ENCODE assay signal across 8 cellular contexts in genomic region chr3:169147246-169148008, GRCh38.
DNase-seq lines count a peak whose midpoint lies in the region; FAIRE-seq and TF ChIP-seq lines count a peak whose summit lies in the region.

No MANE protein-coding gene starts in this region.

- WGBS in small intestine, 3 donors = 1 to 2% (median 2%) methylated on average over 29 of the region's 29 CpGs

- H3K4me2 ChIP-seq in OCI-LY3 (ENCODE audit: low read length) = peak overlapping the region; percentile 99

- peak overlapping the region; percentile 99 for H2AFZ ChIP-seq in ACC112 (ENCODE audit: low read length, unreplicated experiment)
- H2AFZ ChIP-seq in OCI-LY3 (ENCODE audit: low read depth, low read length) = peak overlapping the region; percentile 96

- TF ChIP-seq CTCF in OCI-LY3 (IDR thresholded peaks at IDR 0.05; ENCODE audit: low read depth, low read length) (no peak), cardiac fibroblast (IDR thresholded peaks at IDR 0.05; ENCODE audit: low read depth, low read length) (no peak)

- H3K79me2 ChIP-seq in ACC112 (ENCODE audit: control insufficient read depth, insufficient read depth, low read length, unreplicated experiment) (peaks cover 11% of the 10 kb centered on the region), OCI-LY3 (ENCODE audit: low read length) (no peaks in the 10 kb centered on the region)

- H3K4me3 ChIP-seq in ACC112 (ENCODE audit: low read depth, low read length) (peak overlapping the region; percentile 99), OCI-LY3 (ENCODE audit: low read length) (peak overlapping the region; percentile 85), cardiac fibroblast (replicated peaks in 1 of 2; ENCODE audit: low read depth in 2 of 2, low read length in 2 of 2) (peak overlapping the region; percentile 73 to 76), small intestine (ENCODE audit: low read depth in 1 of 2, low read length in 2 of 2) (peak overlapping the region; percentile 54 to 62)

- DNase-seq in H4 (ENCODE audit: low spot score) = peak; percentile 74
- DNase-seq in cardiac fibroblast (ENCODE audit: low read depth in 2 of 2) = peak; percentile 74 to 85
- peak; percentile 90 for DNase-seq in islet precursor cell
- peak; percentile 62 for DNase-seq in small intestine
- no peak for DNase-seq in NCI-H2171 (lab: John Stamatoyannopoulos, UW)
- no peak for DNase-seq in cerebellum (ENCODE audit: low spot score)

- no peaks in the 10 kb centered on the region for H4K20me1 ChIP-seq in OCI-LY3 (ENCODE audit: insufficient read depth, low read length)

- FAIRE-seq in small intestine (lab: Jason Lieb, UNC) = no peak

- H3K9me3 ChIP-seq in OCI-LY3 (ENCODE audit: insufficient read depth, low read length) (no peaks in the 10 kb centered on the region), small intestine (ENCODE audit: control insufficient read depth, low read depth) (no peaks in the 10 kb centered on the region)

- H3K36me3 ChIP-seq in ACC112 (ENCODE audit: insufficient read depth, low read length) = no peaks in the 10 kb centered on the region
- no peaks in the 10 kb centered on the region for H3K36me3 ChIP-seq in OCI-LY3 (replicated peaks; ENCODE audit: low read depth, low read length)
- no peaks in the 10 kb centered on the region for H3K36me3 ChIP-seq in small intestine (ENCODE audit: control insufficient read depth in 2 of 2, insufficient read depth in 2 of 2, low read length in 2 of 2)

- peaks cover 5% of the 10 kb centered on the region for H3K4me1 ChIP-seq in ACC112 (ENCODE audit: control insufficient read depth, insufficient read depth, low read length, unreplicated experiment)
- peaks cover 8% of the 10 kb centered on the region for H3K4me1 ChIP-seq in OCI-LY3 (ENCODE audit: low read length)
- H3K4me1 ChIP-seq in small intestine (ENCODE audit: control insufficient read depth in 2 of 2, insufficient read depth in 1 of 2, low read depth in 1 of 2, low read length in 1 of 2) = no peaks in the 10 kb centered on the region

- peak overlapping the region; percentile 50 for H3K27ac ChIP-seq in ACC112 (ENCODE audit: low read depth, low read length)
- no peak overlapping the region for H3K27ac ChIP-seq in OCI-LY3 (ENCODE audit: low read length)
- peak overlapping the region in 1 of 2 donors; percentile 43 for H3K27ac ChIP-seq in small intestine (ENCODE audit: low read depth in 1 of 2, low read length in 1 of 2)

- H3K27me3 ChIP-seq in ACC112 (ENCODE audit: insufficient read depth, low read length) = no peaks in the 10 kb centered on the region
- H3K27me3 ChIP-seq in OCI-LY3 (ENCODE audit: low read depth, low read length) = peaks cover 47% of the 10 kb centered on the region
- peaks cover 0 to 10% of the 10 kb centered on the region in 2 donors for H3K27me3 ChIP-seq in small intestine (ENCODE audit: control insufficient read depth in 2 of 2, insufficient read depth in 2 of 2, low read length in 2 of 2)

- peak overlapping the region; percentile 45 for H3K9ac ChIP-seq in OCI-LY3 (ENCODE audit: low read length)

Comparison
In these comparisons a context has a peak if more than half of its experiments do, and no peak if none do; other contexts are left out.
1. DNase-seq: peak in H4 (single experiment), cardiac fibroblast (2 of 2), islet precursor cell (single experiment) and small intestine (single experiment); none in NCI-H2171 (single experiment) and cerebellum (single experiment).
2. Peak in every context shown above with its lines, with median percentiles within 50 percentile points of each other: H3K4me3 ChIP-seq.